In genomic region chr11:112942966-112943643, GRCh38 we compare ENCODE assay signal across 14 cellular contexts. TPM values are rescaled to one million over a fixed set of nuclear protein-coding genes. Genes with fewer than 3 reads are reported as not detected.
"Had no signal": no experiment of that assay in that cellular context is flagged by ENCODE, and none has a peak within 500 bp of the region (broad histone marks: within the 10 kb centered on the region; RNA-seq: fewer than 3 reads in every experiment).

No MANE protein-coding gene starts in this region.

- H3K4me1 ChIP-seq: pancreas had no signal

- H3K27ac ChIP-seq: pancreas had no signal

- ATAC-seq: activated T-helper 17 cell treated with anti-CD3 and anti-CD28 coated beads, Interleukin-2, amount 50 U/mL, for 72 hours; effector memory CD8-positive, alpha-beta T cell; left colon; pancreas had no signal

- H3K4me3 ChIP-seq: pancreas, tibial nerve had no signal

- DNase-seq: activated CD4-positive, alpha-beta T cell treated with anti-CD3 and anti-CD28 coated beads, Interleukin-2, amount 10 ng/mL, durations not matched to agents 7 days and 5 days; activated CD4-positive, CD25-positive, alpha-beta regulatory T cell; activated CD8-positive, alpha-beta memory T cell treated with anti-CD3 and anti-CD28 coated beads for 24 hours; activated naive CD4-positive, alpha-beta T cell treated with anti-CD3 and anti-CD28 coated beads for 36 hours; activated T-cell treated with anti-CD3 and anti-CD28 coated beads for 4 hours; caudate nucleus; cortex of kidney; effector memory CD8-positive, alpha-beta T cell; immature natural killer cell; left colon; pancreas; small intestine had no signal

- H3K36me3 ChIP-seq: pancreas, tibial nerve had no signal

- H3K9me3 ChIP-seq: pancreas, tibial nerve had no signal

- H3K27me3 ChIP-seq: pancreas, tibial nerve had no signal

RNA-seq across cellular contexts. Expression of gene NCAM1, which starts 18.1 kb away (rescaled TPM):
- total RNA-seq: activated naive CD4-positive, alpha-beta T cell treated with anti-CD3 and anti-CD28 coated beads for 36 hours; activated T-helper 17 cell treated with anti-CD3 and anti-CD28 coated beads, Interleukin-2, amount 50 U/mL, for 72 hours had no signal
